Comparison of ENCODE assay signal across 11 cellular contexts in the genomic region with DNA sequence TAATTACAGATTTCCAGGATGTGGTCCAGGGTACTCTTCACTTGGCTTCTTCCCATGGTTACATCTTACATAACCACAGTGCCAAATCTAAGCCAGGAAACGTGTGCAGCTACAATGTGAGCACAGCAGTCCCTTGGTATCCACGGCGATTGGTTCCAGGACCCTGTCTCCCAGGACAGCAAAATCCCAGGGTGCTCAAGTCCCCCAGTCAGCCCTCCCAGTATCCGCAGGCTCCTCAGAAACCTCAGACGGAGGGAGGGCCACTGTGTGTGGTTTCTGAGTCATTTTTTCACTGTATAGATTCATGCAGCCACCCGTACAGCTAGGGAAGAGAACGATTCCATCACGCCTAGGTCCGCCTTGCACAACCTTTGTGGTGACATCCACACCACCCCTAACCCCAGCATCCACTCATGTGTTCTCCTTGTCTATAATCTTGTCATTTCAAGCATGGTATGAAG. TPM values are rescaled to one million over a fixed set of nuclear protein-coding genes. Genes with fewer than 3 reads are reported as not detected.
A peak's percentile ranks its signal among the peaks of the same experiment; 100 is the strongest.
DNase-seq lines count a peak whose midpoint lies in the region; ATAC-seq, FAIRE-seq and TF ChIP-seq lines count a peak whose summit lies in the region.
"Had no signal": no experiment of that assay in that cellular context is flagged by ENCODE, and none has a peak within 500 bp of the region (broad histone marks: within the 10 kb centered on the region; RNA-seq: fewer than 3 reads in every experiment).

No MANE protein-coding gene starts in this region.

- H3K27me3 ChIP-seq in upper lobe of left lung, result no peaks in the 10 kb centered on the region
- H3K27me3 ChIP-seq: BLaER1, stomach had no signal

- H3K27ac ChIP-seq in upper lobe of left lung, result no peak overlapping the region
- H3K27ac ChIP-seq: BLaER1, stomach had no signal

- TF ChIP-seq POLR2A in upper lobe of left lung (IDR thresholded peaks at IDR 0.05), result no peak

- H3K4me1 Mint-ChIP-seq in activated naive CD4-positive, alpha-beta T cell treated with anti-CD3 and anti-CD28 coated beads, Interleukin-2, amount 10 ng/mL, durations not matched to agents 7 days and 5 days, result peaks cover 33% of the 10 kb centered on the region

- WGBS in upper lobe of left lung, 2 donors, result 53 to 56% methylated on average over 9 of the region's 9 CpGs

- no peaks in the 10 kb centered on the region for H3K36me3 Mint-ChIP-seq in activated naive CD4-positive, alpha-beta T cell treated with anti-CD3 and anti-CD28 coated beads, Interleukin-2, amount 10 ng/mL, durations not matched to agents 7 days and 5 days

- H3K9me3 Mint-ChIP-seq in activated naive CD4-positive, alpha-beta T cell treated with anti-CD3 and anti-CD28 coated beads, Interleukin-2, amount 10 ng/mL, durations not matched to agents 7 days and 5 days, result no peaks in the 10 kb centered on the region

- peak; percentile 23 to 52 for ATAC-seq in upper lobe of left lung (ENCODE audit: low FRiP score in 2 of 2)

- TF ChIP-seq CTCF in fibroblast of mammary gland (conservative IDR thresholded peaks at IDR 0.05; ENCODE audit: control insufficient read depth, insufficient read depth, low read depth, low read length), result no peak
- TF ChIP-seq CTCF in upper lobe of left lung (IDR thresholded peaks at IDR 0.05), result no peak
- TF ChIP-seq CTCF in D721Med (IDR thresholded peaks at IDR 0.05; ENCODE audit: insufficient read depth, missing control alignments), result no peak

- H3K27me3 Mint-ChIP-seq in activated naive CD4-positive, alpha-beta T cell treated with anti-CD3 and anti-CD28 coated beads, Interleukin-2, amount 10 ng/mL, durations not matched to agents 7 days and 5 days, result peaks cover 49% of the 10 kb centered on the region

- H3K4me3 ChIP-seq in fibroblast of mammary gland (ENCODE audit: control insufficient read depth, low read depth, low read length) (no peak overlapping the region), upper lobe of left lung (no peak overlapping the region)
- H3K4me3 ChIP-seq: BLaER1, stomach had no signal

- peak; percentile 33 for DNase-seq in activated naive CD4-positive, alpha-beta T cell treated with anti-CD3 and anti-CD28 coated beads, Interleukin-2, amount 10 ng/mL, durations not matched to agents 7 days and 5 days
- no peak for DNase-seq in activated naive CD4-positive, alpha-beta T cell treated with Interleukin-2 at 50 U/mL for 16 hours
- peak; percentile 93 for DNase-seq in SKM-1 treated with dmso at 0.1 percent for 144 hours (lab: John Stamatoyannopoulos, UW; ENCODE audit: unreplicated experiment)
- DNase-seq in fibroblast of mammary gland (ENCODE audit: low read depth), result peak; percentile 35
- DNase-seq in upper lobe of left lung, result no peak
- no peak for DNase-seq in D721Med (ENCODE audit: insufficient read length, low spot score)
- no peak for DNase-seq in activated effector memory CD4-positive, alpha-beta T cell treated with Interleukin-2 at 50 U/mL for 16 hours
- DNase-seq in COLO668 (lab: John Stamatoyannopoulos, UW; ENCODE audit: unreplicated experiment), result no peak
- DNase-seq: NCI-H526 treated with DMSO at 0.1 percent for 48 hours had no signal

- CTCF ChIA-PET in activated naive CD4-positive, alpha-beta T cell treated with anti-CD3 and anti-CD28 coated beads, Interleukin-2, amount 10 ng/mL, durations not matched to agents 7 days and 5 days (lab: Charles Lee), result no interaction called here

- H3K4me3 Mint-ChIP-seq in activated naive CD4-positive, alpha-beta T cell treated with anti-CD3 and anti-CD28 coated beads, Interleukin-2, amount 10 ng/mL, durations not matched to agents 7 days and 5 days, result no peak overlapping the region

- no peak for TF ChIP-seq EP300 in upper lobe of left lung (IDR thresholded peaks at IDR 0.05)

- H3K36me3 ChIP-seq in upper lobe of left lung, result no peaks in the 10 kb centered on the region
- H3K36me3 ChIP-seq: BLaER1, stomach had no signal

- no peak for FAIRE-seq in D721Med (lab: Jason Lieb, UNC)

- peaks cover 0 to 15% (median 7%) of the 10 kb centered on the region in 4 donors for H3K4me1 ChIP-seq in upper lobe of left lung

- H3K9me3 ChIP-seq in upper lobe of left lung, result no peaks in the 10 kb centered on the region
- H3K9me3 ChIP-seq: BLaER1, stomach had no signal

- H3K27ac Mint-ChIP-seq in activated naive CD4-positive, alpha-beta T cell treated with anti-CD3 and anti-CD28 coated beads, Interleukin-2, amount 10 ng/mL, durations not matched to agents 7 days and 5 days, result no peak overlapping the region

RNA-seq across cellular contexts. Expression of a gene that starts 11.1 kb away (rescaled TPM):
- total RNA-seq in upper lobe of left lung, result 100 to 1,000 TPM in 2 of 6 donors, 10 to 100 TPM in 4; 36.6 to 153 (median 61.5) TPM

Comparison
In these comparisons a context has a peak if more than half of its experiments do, and no peak if none do; other contexts are left out.
1. DNase-seq: peak in activated naive CD4-positive, alpha-beta T cell treated with anti-CD3 and anti-CD28 coated beads, Interleukin-2, amount 10 ng/mL, durations not matched to agents 7 days and 5 days (single experiment), SKM-1 treated with dmso at 0.1 percent for 144 hours (single experiment) and fibroblast of mammary gland (single experiment); none in activated naive CD4-positive, alpha-beta T cell treated with Interleukin-2 at 50 U/mL for 16 hours (single experiment), upper lobe of left lung (0 of 2), D721Med (single experiment), activated effector memory CD4-positive, alpha-beta T cell treated with Interleukin-2 at 50 U/mL for 16 hours (single experiment) and COLO668 (single experiment).